ENCODE assay signal across 1 cellular context in genomic region chr3:122938756-122939425, GRCh38.
A peak's percentile ranks its signal among the peaks of the same experiment; 100 is the strongest.
TF ChIP-seq lines count a peak whose summit lies in the region.

No MANE protein-coding gene starts in this region.

TF ChIP-seq in K562, 482 proteins besides CTCF, POLR2A, EP300 and RAD21 (continued from another document):
- TF ChIP-seq, protein P1, sequence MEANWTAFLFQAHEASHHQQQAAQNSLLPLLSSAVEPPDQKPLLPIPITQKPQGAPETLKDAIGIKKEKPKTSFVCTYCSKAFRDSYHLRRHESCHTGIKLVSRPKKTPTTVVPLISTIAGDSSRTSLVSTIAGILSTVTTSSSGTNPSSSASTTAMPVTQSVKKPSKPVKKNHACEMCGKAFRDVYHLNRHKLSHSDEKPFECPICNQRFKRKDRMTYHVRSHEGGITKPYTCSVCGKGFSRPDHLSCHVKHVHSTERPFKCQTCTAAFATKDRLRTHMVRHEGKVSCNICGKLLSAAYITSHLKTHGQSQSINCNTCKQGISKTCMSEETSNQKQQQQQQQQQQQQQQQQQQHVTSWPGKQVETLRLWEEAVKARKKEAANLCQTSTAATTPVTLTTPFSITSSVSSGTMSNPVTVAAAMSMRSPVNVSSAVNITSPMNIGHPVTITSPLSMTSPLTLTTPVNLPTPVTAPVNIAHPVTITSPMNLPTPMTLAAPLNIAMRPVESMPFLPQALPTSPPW (CRISPR knock-in tag; IDR thresholded peaks at IDR 0.05), result 0 out of 2 replicates have a peak, but pooled peaks have one; percentile 6
- TF ChIP-seq L3MBTL2 (IDR thresholded peaks at IDR 0.05) (peak; percentile 17; the same call in 1 of the 2 replicates), ARNT (IDR thresholded peaks at IDR 0.05) (no peak), IRF1 (CRISPR knock-in tag; IDR thresholded peaks at IDR 0.05; ENCODE audit: borderline replicate concordance) (no peak), SMAD4 (CRISPR knock-in tag; conservative IDR thresholded peaks at IDR 0.05) (0 out of 2 replicates have a peak, but pooled peaks have one; percentile 17), JUN (IDR thresholded peaks at IDR 0.05; ENCODE audit: borderline replicate concordance, low read depth, low read length) (0 out of 2 replicates have a peak, but pooled peaks have one; percentile 38), JUN (CRISPR knock-in tag; IDR thresholded peaks at IDR 0.05; ENCODE audit: borderline replicate concordance) (no peak), KLF1 (tag; IDR thresholded peaks at IDR 0.05) (peak; percentile 60; the same call in 1 of the 2 replicates), KLF6 (CRISPR knock-in tag; IDR thresholded peaks at IDR 0.05; ENCODE audit: borderline replicate concordance) (0 out of 2 replicates have a peak, but pooled peaks have one; percentile 29), ATF3 (IDR thresholded peaks at IDR 0.05) (peak; percentile 92), ATF3 (CRISPR knock-in tag; conservative IDR thresholded peaks at IDR 0.05) (no peak; the same call in 1 of the 2 replicates), POLR2H (tag; IDR thresholded peaks at IDR 0.05; ENCODE audit: low read depth) (0 out of 2 replicates have a peak, but pooled peaks have one; percentile 44), FOXJ2 (tag; IDR thresholded peaks at IDR 0.05) (0 out of 2 replicates have a peak, but pooled peaks have one; percentile 21), NCOA6 (IDR thresholded peaks at IDR 0.05) (no peak), DMBX1 (CRISPR knock-in tag; IDR thresholded peaks at IDR 0.05; ENCODE audit: borderline replicate concordance) (peak; percentile 26; the same call in 1 of the 2 replicates), ZNF12 (CRISPR knock-in tag; IDR thresholded peaks at IDR 0.05) (no peak), CEBPG (CRISPR knock-in tag; IDR thresholded peaks at IDR 0.05) (peak; percentile 93), CEBPG (tag; conservative IDR thresholded peaks at IDR 0.05 in 1 of 2, IDR thresholded peaks at IDR 0.05 in 1 of 2) (peak; percentile 73 to 90), ZNF212 (CRISPR knock-in tag; IDR thresholded peaks at IDR 0.05) (no peak), NR2C2 (CRISPR knock-in tag; IDR thresholded peaks at IDR 0.05) (no peak), NR2C2 (tag; IDR thresholded peaks at IDR 0.05) (peak; percentile 45; the same call in 1 of the 2 replicates), ZSCAN32 (CRISPR knock-in tag; IDR thresholded peaks at IDR 0.05) (peak; percentile 87), POLR2G (IDR thresholded peaks at IDR 0.05; ENCODE audit: low read depth, low read length) (no peak), MYC (IDR thresholded peaks at IDR 0.05; ENCODE audit: low read depth, low read length) (peak; percentile 88), MYC (CRISPR knock-in tag; IDR thresholded peaks at IDR 0.05; ENCODE audit: borderline replicate concordance, low read depth) (no peak), MEIS2 (IDR thresholded peaks at IDR 0.05; ENCODE audit: partially characterized antibody) (peak; percentile 47), ATF4 (CRISPR knock-in tag; IDR thresholded peaks at IDR 0.05) (peak; percentile 95), NFRKB (IDR thresholded peaks at IDR 0.05; ENCODE audit: low read depth) (no peak), SNAPC5 (CRISPR knock-in tag; IDR thresholded peaks at IDR 0.05) (no peak), ZFP36 (IDR thresholded peaks at IDR 0.05; ENCODE audit: low read depth, low read length, partially characterized antibody) (peak; percentile 32), CEBPB (tag; IDR thresholded peaks at IDR 0.05) (peak; percentile 84), ZNF589 (CRISPR knock-in tag; IDR thresholded peaks at IDR 0.05; ENCODE audit: low read depth) (peak; percentile 87), CXXC5 (CRISPR knock-in tag; IDR thresholded peaks at IDR 0.05) (0 out of 2 replicates have a peak, but pooled peaks have one; percentile 52), ZNF263 (CRISPR knock-in tag; IDR thresholded peaks at IDR 0.05; ENCODE audit: borderline replicate concordance) (no peak)
- TF ChIP-seq, protein P2, sequence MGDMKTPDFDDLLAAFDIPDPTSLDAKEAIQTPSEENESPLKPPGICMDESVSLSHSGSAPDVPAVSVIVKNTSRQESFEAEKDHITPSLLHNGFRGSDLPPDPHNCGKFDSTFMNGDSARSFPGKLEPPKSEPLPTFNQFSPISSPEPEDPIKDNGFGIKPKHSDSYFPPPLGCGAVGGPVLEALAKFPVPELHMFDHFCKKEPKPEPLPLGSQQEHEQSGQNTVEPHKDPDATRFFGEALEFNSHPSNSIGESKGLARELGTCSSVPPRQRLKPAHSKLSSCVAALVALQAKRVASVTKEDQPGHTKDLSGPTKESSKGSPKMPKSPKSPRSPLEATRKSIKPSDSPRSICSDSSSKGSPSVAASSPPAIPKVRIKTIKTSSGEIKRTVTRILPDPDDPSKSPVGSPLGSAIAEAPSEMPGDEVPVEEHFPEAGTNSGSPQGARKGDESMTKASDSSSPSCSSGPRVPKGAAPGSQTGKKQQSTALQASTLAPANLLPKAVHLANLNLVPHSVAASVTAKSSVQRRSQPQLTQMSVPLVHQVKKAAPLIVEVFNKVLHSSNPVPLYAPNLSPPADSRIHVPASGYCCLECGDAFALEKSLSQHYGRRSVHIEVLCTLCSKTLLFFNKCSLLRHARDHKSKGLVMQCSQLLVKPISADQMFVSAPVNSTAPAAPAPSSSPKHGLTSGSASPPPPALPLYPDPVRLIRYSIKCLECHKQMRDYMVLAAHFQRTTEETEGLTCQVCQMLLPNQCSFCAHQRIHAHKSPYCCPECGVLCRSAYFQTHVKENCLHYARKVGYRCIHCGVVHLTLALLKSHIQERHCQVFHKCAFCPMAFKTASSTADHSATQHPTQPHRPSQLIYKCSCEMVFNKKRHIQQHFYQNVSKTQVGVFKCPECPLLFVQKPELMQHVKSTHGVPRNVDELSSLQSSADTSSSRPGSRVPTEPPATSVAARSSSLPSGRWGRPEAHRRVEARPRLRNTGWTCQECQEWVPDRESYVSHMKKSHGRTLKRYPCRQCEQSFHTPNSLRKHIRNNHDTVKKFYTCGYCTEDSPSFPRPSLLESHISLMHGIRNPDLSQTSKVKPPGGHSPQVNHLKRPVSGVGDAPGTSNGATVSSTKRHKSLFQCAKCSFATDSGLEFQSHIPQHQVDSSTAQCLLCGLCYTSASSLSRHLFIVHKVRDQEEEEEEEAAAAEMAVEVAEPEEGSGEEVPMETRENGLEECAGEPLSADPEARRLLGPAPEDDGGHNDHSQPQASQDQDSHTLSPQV (IDR thresholded peaks at IDR 0.05), result no peak
- TF ChIP-seq, protein P3, sequence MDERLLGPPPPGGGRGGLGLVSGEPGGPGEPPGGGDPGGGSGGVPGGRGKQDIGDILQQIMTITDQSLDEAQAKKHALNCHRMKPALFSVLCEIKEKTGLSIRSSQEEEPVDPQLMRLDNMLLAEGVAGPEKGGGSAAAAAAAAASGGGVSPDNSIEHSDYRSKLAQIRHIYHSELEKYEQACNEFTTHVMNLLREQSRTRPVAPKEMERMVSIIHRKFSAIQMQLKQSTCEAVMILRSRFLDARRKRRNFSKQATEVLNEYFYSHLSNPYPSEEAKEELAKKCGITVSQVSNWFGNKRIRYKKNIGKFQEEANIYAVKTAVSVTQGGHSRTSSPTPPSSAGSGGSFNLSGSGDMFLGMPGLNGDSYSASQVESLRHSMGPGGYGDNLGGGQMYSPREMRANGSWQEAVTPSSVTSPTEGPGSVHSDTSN (CRISPR knock-in tag; IDR thresholded peaks at IDR 0.05; ENCODE audit: low read depth), result no peak
- TF ChIP-seq, protein P3 (tag; conservative IDR thresholded peaks at IDR 0.05; ENCODE audit: low read depth), result peak; percentile 36
- TF ChIP-seq, protein P4, sequence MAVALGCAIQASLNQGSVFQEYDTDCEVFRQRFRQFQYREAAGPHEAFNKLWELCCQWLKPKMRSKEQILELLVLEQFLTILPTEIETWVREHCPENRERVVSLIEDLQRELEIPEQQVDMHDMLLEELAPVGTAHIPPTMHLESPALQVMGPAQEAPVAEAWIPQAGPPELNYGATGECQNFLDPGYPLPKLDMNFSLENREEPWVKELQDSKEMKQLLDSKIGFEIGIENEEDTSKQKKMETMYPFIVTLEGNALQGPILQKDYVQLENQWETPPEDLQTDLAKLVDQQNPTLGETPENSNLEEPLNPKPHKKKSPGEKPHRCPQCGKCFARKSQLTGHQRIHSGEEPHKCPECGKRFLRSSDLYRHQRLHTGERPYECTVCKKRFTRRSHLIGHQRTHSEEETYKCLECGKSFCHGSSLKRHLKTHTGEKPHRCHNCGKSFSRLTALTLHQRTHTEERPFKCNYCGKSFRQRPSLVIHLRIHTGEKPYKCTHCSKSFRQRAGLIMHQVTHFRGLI (CRISPR knock-in tag; IDR thresholded peaks at IDR 0.05), result peak; percentile 45; the same call in 1 of the 2 replicates
- TF ChIP-seq, protein P5, sequence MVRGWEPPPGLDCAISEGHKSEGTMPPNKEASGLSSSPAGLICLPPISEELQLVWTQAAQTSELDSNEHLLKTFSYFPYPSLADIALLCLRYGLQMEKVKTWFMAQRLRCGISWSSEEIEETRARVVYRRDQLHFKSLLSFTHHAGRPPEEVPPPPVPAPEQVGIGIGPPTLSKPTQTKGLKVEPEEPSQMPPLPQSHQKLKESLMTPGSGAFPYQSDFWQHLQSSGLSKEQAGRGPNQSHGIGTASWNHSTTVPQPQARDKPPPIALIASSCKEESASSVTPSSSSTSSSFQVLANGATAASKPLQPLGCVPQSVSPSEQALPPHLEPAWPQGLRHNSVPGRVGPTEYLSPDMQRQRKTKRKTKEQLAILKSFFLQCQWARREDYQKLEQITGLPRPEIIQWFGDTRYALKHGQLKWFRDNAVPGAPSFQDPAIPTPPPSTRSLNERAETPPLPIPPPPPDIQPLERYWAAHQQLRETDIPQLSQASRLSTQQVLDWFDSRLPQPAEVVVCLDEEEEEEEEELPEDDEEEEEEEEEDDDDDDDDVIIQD (CRISPR knock-in tag; IDR thresholded peaks at IDR 0.05), result no peak
